1 cellular context compared by ENCODE assay signal in the genomic region with DNA sequence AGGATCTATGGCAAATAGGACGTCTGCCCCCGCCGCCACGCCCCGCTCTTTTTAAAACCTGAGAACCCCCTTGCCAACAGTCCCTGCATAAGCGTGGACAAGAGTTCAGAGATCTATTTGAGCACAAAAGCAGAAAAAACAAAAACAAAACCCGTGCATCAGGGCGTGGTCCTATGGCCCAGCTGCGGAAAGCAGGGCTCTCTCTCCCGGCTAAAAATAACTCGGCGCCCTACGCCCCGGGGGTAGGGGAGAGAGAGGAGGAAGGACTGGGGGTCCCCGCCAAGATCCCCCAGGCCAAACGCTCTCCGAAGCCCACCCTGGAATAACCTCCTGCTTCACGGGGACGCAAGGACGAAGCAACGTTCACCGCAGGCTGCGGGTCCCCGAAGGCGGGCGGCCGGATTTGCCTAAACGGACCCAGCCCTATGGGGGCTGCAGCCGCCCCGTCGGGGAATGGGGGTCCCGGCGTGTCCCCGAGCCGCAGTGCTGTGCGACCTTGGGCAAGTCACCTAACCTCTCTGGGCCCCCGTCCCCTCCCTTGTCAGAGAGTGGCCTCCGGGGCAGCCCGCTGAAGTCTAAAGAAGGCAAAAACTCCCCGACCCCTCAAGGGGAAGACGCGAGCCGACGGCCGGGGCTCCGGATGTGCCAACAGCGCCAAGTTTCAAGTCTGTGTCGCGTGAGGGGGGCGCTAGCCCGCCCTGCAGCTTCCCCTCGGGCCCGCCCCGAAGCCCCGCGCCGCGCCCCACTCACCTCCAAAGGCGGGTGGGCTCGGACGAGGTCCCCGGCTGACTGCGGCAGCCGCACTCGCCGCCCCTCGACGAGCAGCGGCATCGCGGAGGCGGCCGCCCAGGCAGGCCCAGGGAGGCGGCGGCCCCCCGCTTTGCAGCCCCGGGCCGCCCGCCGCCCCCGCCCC.
TF ChIP-seq lines count a peak whose summit lies in the region.

No MANE protein-coding gene starts in this region.

TF ChIP-seq in HepG2, 621 proteins besides CTCF, POLR2A, EP300 and RAD21 (continued from another document and continues in another):
- TF ChIP-seq, protein P1, sequence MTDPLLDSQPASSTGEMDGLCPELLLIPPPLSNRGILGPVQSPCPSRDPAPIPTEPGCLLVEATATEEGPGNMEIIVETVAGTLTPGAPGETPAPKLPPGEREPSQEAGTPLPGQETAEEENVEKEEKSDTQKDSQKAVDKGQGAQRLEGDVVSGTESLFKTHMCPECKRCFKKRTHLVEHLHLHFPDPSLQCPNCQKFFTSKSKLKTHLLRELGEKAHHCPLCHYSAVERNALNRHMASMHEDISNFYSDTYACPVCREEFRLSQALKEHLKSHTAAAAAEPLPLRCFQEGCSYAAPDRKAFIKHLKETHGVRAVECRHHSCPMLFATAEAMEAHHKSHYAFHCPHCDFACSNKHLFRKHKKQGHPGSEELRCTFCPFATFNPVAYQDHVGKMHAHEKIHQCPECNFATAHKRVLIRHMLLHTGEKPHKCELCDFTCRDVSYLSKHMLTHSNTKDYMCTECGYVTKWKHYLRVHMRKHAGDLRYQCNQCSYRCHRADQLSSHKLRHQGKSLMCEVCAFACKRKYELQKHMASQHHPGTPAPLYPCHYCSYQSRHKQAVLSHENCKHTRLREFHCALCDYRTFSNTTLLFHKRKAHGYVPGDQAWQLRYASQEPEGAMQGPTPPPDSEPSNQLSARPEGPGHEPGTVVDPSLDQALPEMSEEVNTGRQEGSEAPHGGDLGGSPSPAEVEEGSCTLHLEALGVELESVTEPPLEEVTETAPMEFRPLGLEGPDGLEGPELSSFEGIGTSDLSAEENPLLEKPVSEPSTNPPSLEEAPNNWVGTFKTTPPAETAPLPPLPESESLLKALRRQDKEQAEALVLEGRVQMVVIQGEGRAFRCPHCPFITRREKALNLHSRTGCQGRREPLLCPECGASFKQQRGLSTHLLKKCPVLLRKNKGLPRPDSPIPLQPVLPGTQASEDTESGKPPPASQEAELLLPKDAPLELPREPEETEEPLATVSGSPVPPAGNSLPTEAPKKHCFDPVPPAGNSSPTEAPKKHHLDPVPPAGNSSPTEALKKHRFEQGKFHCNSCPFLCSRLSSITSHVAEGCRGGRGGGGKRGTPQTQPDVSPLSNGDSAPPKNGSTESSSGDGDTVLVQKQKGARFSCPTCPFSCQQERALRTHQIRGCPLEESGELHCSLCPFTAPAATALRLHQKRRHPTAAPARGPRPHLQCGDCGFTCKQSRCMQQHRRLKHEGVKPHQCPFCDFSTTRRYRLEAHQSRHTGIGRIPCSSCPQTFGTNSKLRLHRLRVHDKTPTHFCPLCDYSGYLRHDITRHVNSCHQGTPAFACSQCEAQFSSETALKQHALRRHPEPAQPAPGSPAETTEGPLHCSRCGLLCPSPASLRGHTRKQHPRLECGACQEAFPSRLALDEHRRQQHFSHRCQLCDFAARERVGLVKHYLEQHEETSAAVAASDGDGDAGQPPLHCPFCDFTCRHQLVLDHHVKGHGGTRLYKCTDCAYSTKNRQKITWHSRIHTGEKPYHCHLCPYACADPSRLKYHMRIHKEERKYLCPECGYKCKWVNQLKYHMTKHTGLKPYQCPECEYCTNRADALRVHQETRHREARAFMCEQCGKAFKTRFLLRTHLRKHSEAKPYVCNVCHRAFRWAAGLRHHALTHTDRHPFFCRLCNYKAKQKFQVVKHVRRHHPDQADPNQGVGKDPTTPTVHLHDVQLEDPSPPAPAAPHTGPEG (CRISPR knock-in tag; IDR thresholded peaks at IDR 0.05), result peak; percentile 35
- TF ChIP-seq ZNF564 (CRISPR knock-in tag; IDR thresholded peaks at IDR 0.05), result 0 out of 2 replicates have a peak, but pooled peaks have one; percentile 84
- TF ChIP-seq ADNP (CRISPR knock-in tag; IDR thresholded peaks at IDR 0.05), result peak; percentile 94; the same call in 1 of the 2 replicates
- peak; percentile 60 for TF ChIP-seq FOXC1 (CRISPR knock-in tag; IDR thresholded peaks at IDR 0.05; ENCODE audit: borderline replicate concordance)
- no peak for TF ChIP-seq GTF3A (CRISPR knock-in tag; conservative IDR thresholded peaks at IDR 0.05)
- TF ChIP-seq HOXD1 (CRISPR knock-in tag; IDR thresholded peaks at IDR 0.05), result peak; percentile 53; the same call in 1 of the 2 replicates
- TF ChIP-seq, protein P2, sequence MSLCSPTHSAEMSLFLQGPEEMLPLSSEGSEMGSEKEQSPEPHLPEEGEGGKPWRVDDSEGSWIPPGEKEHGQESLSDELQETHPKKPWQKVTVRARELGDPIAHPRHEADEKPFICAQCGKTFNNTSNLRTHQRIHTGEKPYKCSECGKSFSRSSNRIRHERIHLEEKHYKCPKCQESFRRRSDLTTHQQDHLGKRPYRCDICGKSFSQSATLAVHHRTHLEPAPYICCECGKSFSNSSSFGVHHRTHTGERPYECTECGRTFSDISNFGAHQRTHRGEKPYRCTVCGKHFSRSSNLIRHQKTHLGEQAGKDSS (CRISPR knock-in tag; IDR thresholded peaks at IDR 0.05; ENCODE audit: borderline replicate concordance, low read depth), result 0 out of 2 replicates have a peak, but pooled peaks have one; percentile 48
- TF ChIP-seq, protein P3, sequence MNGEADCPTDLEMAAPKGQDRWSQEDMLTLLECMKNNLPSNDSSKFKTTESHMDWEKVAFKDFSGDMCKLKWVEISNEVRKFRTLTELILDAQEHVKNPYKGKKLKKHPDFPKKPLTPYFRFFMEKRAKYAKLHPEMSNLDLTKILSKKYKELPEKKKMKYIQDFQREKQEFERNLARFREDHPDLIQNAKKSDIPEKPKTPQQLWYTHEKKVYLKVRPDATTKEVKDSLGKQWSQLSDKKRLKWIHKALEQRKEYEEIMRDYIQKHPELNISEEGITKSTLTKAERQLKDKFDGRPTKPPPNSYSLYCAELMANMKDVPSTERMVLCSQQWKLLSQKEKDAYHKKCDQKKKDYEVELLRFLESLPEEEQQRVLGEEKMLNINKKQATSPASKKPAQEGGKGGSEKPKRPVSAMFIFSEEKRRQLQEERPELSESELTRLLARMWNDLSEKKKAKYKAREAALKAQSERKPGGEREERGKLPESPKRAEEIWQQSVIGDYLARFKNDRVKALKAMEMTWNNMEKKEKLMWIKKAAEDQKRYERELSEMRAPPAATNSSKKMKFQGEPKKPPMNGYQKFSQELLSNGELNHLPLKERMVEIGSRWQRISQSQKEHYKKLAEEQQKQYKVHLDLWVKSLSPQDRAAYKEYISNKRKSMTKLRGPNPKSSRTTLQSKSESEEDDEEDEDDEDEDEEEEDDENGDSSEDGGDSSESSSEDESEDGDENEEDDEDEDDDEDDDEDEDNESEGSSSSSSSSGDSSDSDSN (CRISPR knock-in tag; IDR thresholded peaks at IDR 0.05), result peak; percentile 76
- TF ChIP-seq GABPB1 (CRISPR knock-in tag; IDR thresholded peaks at IDR 0.05), result peak; percentile 70; the same call in 1 of the 2 replicates
- 0 out of 2 replicates have a peak, but pooled peaks have one; percentile 79 for TF ChIP-seq ZNF234 (CRISPR knock-in tag; conservative IDR thresholded peaks at IDR 0.05)
- peak; percentile 23 for TF ChIP-seq IKZF4 (CRISPR knock-in tag; IDR thresholded peaks at IDR 0.05; ENCODE audit: borderline replicate concordance, low read depth, not compliant biosample characterization)
- peak; percentile 92; the same call in 1 of the 2 replicates for TF ChIP-seq ZNF839 (CRISPR knock-in tag; IDR thresholded peaks at IDR 0.05; ENCODE audit: borderline replicate concordance)
- TF ChIP-seq, protein P4, sequence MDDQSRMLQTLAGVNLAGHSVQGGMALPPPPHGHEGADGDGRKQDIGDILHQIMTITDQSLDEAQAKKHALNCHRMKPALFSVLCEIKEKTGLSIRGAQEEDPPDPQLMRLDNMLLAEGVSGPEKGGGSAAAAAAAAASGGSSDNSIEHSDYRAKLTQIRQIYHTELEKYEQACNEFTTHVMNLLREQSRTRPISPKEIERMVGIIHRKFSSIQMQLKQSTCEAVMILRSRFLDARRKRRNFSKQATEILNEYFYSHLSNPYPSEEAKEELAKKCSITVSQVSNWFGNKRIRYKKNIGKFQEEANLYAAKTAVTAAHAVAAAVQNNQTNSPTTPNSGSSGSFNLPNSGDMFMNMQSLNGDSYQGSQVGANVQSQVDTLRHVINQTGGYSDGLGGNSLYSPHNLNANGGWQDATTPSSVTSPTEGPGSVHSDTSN (CRISPR knock-in tag; IDR thresholded peaks at IDR 0.05; ENCODE audit: borderline replicate concordance), result no peak
- 0 out of 2 replicates have a peak, but pooled peaks have one; percentile 50 for TF ChIP-seq SMAD1 (CRISPR knock-in tag; IDR thresholded peaks at IDR 0.05; ENCODE audit: borderline replicate concordance, low read depth)
- TF ChIP-seq KDM1A (CRISPR knock-in tag; IDR thresholded peaks at IDR 0.05), result peak; percentile 97
- TF ChIP-seq ZNF746 (CRISPR knock-in tag; IDR thresholded peaks at IDR 0.05), result 0 out of 2 replicates have a peak, but pooled peaks have one; percentile 22
- TF ChIP-seq KDM4B (CRISPR knock-in tag; IDR thresholded peaks at IDR 0.05), result no peak; the same call in 1 of the 2 replicates
- TF ChIP-seq NFE2L1 (CRISPR knock-in tag; IDR thresholded peaks at IDR 0.05; ENCODE audit: borderline replicate concordance), result peak; percentile 84; the same call in 1 of the 2 replicates
- 0 out of 2 replicates have a peak, but pooled peaks have one; percentile 10 for TF ChIP-seq U2AF2 (IDR thresholded peaks at IDR 0.05; ENCODE audit: low read depth, low read length)
- peak; percentile 75; the same call in 1 of the 2 replicates for TF ChIP-seq ZNF547 (CRISPR knock-in tag; IDR thresholded peaks at IDR 0.05)
- TF ChIP-seq PAWR (CRISPR knock-in tag; IDR thresholded peaks at IDR 0.05; ENCODE audit: borderline replicate concordance), result no peak
- no peak for TF ChIP-seq ZNF878 (CRISPR knock-in tag; IDR thresholded peaks at IDR 0.05)
- TF ChIP-seq, protein P5, sequence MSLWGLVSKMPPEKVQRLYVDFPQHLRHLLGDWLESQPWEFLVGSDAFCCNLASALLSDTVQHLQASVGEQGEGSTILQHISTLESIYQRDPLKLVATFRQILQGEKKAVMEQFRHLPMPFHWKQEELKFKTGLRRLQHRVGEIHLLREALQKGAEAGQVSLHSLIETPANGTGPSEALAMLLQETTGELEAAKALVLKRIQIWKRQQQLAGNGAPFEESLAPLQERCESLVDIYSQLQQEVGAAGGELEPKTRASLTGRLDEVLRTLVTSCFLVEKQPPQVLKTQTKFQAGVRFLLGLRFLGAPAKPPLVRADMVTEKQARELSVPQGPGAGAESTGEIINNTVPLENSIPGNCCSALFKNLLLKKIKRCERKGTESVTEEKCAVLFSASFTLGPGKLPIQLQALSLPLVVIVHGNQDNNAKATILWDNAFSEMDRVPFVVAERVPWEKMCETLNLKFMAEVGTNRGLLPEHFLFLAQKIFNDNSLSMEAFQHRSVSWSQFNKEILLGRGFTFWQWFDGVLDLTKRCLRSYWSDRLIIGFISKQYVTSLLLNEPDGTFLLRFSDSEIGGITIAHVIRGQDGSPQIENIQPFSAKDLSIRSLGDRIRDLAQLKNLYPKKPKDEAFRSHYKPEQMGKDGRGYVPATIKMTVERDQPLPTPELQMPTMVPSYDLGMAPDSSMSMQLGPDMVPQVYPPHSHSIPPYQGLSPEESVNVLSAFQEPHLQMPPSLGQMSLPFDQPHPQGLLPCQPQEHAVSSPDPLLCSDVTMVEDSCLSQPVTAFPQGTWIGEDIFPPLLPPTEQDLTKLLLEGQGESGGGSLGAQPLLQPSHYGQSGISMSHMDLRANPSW (CRISPR knock-in tag; IDR thresholded peaks at IDR 0.05; ENCODE audit: borderline replicate concordance), result 0 out of 2 replicates have a peak, but pooled peaks have one; percentile 62
- peak; percentile 89; the same call in 1 of the 2 replicates for TF ChIP-seq ZFY (CRISPR knock-in tag; IDR thresholded peaks at IDR 0.05)
- TF ChIP-seq, protein P6, sequence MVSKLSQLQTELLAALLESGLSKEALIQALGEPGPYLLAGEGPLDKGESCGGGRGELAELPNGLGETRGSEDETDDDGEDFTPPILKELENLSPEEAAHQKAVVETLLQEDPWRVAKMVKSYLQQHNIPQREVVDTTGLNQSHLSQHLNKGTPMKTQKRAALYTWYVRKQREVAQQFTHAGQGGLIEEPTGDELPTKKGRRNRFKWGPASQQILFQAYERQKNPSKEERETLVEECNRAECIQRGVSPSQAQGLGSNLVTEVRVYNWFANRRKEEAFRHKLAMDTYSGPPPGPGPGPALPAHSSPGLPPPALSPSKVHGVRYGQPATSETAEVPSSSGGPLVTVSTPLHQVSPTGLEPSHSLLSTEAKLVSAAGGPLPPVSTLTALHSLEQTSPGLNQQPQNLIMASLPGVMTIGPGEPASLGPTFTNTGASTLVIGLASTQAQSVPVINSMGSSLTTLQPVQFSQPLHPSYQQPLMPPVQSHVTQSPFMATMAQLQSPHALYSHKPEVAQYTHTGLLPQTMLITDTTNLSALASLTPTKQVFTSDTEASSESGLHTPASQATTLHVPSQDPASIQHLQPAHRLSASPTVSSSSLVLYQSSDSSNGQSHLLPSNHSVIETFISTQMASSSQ (IDR thresholded peaks at IDR 0.05; ENCODE audit: low read depth), result no peak
- TF ChIP-seq, protein P6 (CRISPR knock-in tag; IDR thresholded peaks at IDR 0.05; ENCODE audit: borderline replicate concordance), result 0 out of 2 replicates have a peak, but pooled peaks have one; percentile 10
- peak; percentile 80 for TF ChIP-seq KDM5B (CRISPR knock-in tag; IDR thresholded peaks at IDR 0.05; ENCODE audit: borderline replicate concordance)
- TF ChIP-seq, protein P7, sequence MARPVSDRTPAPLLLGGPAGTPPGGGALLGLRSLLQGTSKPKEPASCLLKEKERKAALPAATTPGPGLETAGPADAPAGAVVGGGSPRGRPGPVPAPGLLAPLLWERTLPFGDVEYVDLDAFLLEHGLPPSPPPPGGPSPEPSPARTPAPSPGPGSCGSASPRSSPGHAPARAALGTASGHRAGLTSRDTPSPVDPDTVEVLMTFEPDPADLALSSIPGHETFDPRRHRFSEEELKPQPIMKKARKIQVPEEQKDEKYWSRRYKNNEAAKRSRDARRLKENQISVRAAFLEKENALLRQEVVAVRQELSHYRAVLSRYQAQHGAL (CRISPR knock-in tag; IDR thresholded peaks at IDR 0.05; ENCODE audit: not compliant biosample characterization), result peak; percentile 84
- peak; percentile 76; the same call in 1 of the 2 replicates for TF ChIP-seq CHD4 (IDR thresholded peaks at IDR 0.05; ENCODE audit: borderline replicate concordance, low read length)
- peak; percentile 55 for TF ChIP-seq ZMAT3 (CRISPR knock-in tag; conservative IDR thresholded peaks at IDR 0.05)
- peak; percentile 55; the same call in 1 of the 2 replicates for TF ChIP-seq KDM5A (IDR thresholded peaks at IDR 0.05; ENCODE audit: borderline replicate concordance, low read length)
- TF ChIP-seq XBP1 (CRISPR knock-in tag; IDR thresholded peaks at IDR 0.05), result no peak
- peak; percentile 64 for TF ChIP-seq ZSCAN12 (CRISPR knock-in tag; IDR thresholded peaks at IDR 0.05)
